In the genomic region with DNA sequence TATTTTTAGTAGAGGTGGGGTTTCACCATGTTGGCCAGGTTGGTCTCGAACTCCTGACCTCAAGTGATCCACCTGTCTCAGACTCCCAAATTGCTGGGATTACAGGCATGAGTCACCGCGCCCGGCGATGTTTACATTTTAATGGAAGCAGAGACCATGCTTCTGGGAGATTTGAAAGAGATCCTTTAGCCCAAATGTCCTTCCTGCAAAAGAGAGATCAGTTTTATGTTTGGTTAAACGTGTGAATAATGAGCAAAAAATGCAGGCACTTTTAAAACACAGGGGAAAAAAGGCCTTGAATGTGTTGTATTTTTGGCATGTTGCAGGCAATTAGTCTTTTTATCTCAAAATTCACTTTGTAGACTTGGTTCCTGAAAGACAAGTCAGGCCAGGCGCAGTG, we compare ENCODE assay signal across 23 cellular contexts.
DNase-seq lines count a peak whose midpoint lies in the region; ATAC-seq, FAIRE-seq and TF ChIP-seq lines count a peak whose summit lies in the region.
"Had no signal": no experiment of that assay in that cellular context is flagged by ENCODE, and none has a peak within 500 bp of the region (broad histone marks: within the 10 kb centered on the region; RNA-seq: fewer than 3 reads in every experiment).

No MANE protein-coding gene starts in this region.

- H3K4me3 ChIP-seq in HCT116 (replicated peaks in 1 of 2; ENCODE audit: low read depth in 1 of 2, low read length in 2 of 2): no peak overlapping the region
- H3K4me3 ChIP-seq in esophagus muscularis mucosa: no peak overlapping the region
- H3K4me3 ChIP-seq: dorsolateral prefrontal cortex, esophagus squamous epithelium, upper lobe of left lung had no signal

- ATAC-seq in HCT116 (no peak), GM18867 (IDR thresholded peaks at IDR 0.05; ENCODE audit: unreplicated experiment) (no peak)
- ATAC-seq: HepG2; stimulated activated memory B cell treated with anti-CD40 and anti-IgM and Interleukin-4, amounts not matched to agents 10 μg/mL and 1 μg/mL and 100 μg/mL, for 72 hours had no signal

- DNase-seq in HCT116 (ENCODE audit: low read depth, low spot score) (no peak), RPMI7951 (ENCODE audit: low read depth) (peak; percentile 10), esophagus muscularis mucosa (ENCODE audit: extremely low spot score) (peak; percentile 21), urothelium cell line (ENCODE audit: low spot score) (peak; percentile 21), DMS53 treated with DMSO at 0.1 percent for 48 hours (lab: John Stamatoyannopoulos, UW; ENCODE audit: unreplicated experiment) (no peak), nucleus accumbens (lab: John Stamatoyannopoulos, UW) (no peak)
- DNase-seq: activated naive CD4-positive, alpha-beta T cell; activated T-cell treated with anti-CD3 and anti-CD28 coated beads, Interleukin-2, amount 50 U/mL, for 24 hours; Caco-2; DMS79 treated with DMSO at 0.1 percent for 48 hours; dorsolateral prefrontal cortex; esophagus squamous epithelium; GOT3; Kasumi-1; NCI-H1436 treated with DMSO at 0.1 percent for 48 hours; NCI-H2081 treated with DMSO at 0.1 percent for 48 hours; SK-N-SH; substantia nigra; upper lobe of left lung had no signal

- H3K9me3 ChIP-seq in HCT116 (ENCODE audit: control insufficient read depth in 1 of 2, insufficient read depth in 1 of 2, low read depth in 1 of 2, low read length in 2 of 2): no peaks in the 10 kb centered on the region
- H3K9me3 ChIP-seq in esophagus muscularis mucosa: no peaks in the 10 kb centered on the region
- H3K9me3 ChIP-seq: Caco-2, esophagus squamous epithelium, SK-N-SH, upper lobe of left lung had no signal

- no peaks in the 10 kb centered on the region for H3K9me2 ChIP-seq in HCT116 (ENCODE audit: insufficient read depth)
- H3K9me2 ChIP-seq: SK-N-SH had no signal

- POLR2A ChIA-PET in HCT116 (lab: Charles Lee): no interaction called here

- H3K27ac ChIP-seq in HCT116 (ENCODE audit: low read depth, low read length) (no peak overlapping the region), esophagus muscularis mucosa (replicated peaks in 1 of 4) (no peak overlapping the region)
- H3K27ac ChIP-seq: dorsolateral prefrontal cortex, esophagus squamous epithelium, upper lobe of left lung had no signal

- TF ChIP-seq EP300 in esophagus muscularis mucosa (IDR thresholded peaks at IDR 0.05): no peak

- no peak for FAIRE-seq in urothelium cell line (lab: Jason Lieb, UNC)
- FAIRE-seq: endometrium, HepG2 had no signal

- no peak for TF ChIP-seq CTCF in HCT116 (IDR thresholded peaks at IDR 0.05 in 2 of 3, conservative IDR thresholded peaks at IDR 0.05 in 1 of 3; ENCODE audit: borderline replicate concordance in 1 of 3, insufficient read depth in 1 of 3, low read depth in 2 of 3, low read length in 2 of 3)
- TF ChIP-seq CTCF in esophagus muscularis mucosa (IDR thresholded peaks at IDR 0.05): no peak

- no peak overlapping the region for H2AFZ ChIP-seq in HCT116 (ENCODE audit: low read depth, low read length, poor library complexity, severe bottlenecking)

- H3K79me2 ChIP-seq in HCT116 (ENCODE audit: insufficient read depth, low read length): no peaks in the 10 kb centered on the region

- intact Hi-C loops in HCT116 (cut with micrococcal nuclease): no loop called here
- intact Hi-C loops in esophagus muscularis mucosa (cut with DNase I): no loop called here

- no peak for TF ChIP-seq POLR2A in HCT116 (IDR thresholded peaks at IDR 0.05; ENCODE audit: borderline replicate concordance, extremely low read depth, insufficient read depth, insufficient read length)
- no peak for TF ChIP-seq POLR2A in esophagus muscularis mucosa (IDR thresholded peaks at IDR 0.05; ENCODE audit: low read depth)

- no peaks in the 10 kb centered on the region for H3K27me3 ChIP-seq in HCT116 (ENCODE audit: insufficient read depth, low read length)
- H3K27me3 ChIP-seq in esophagus muscularis mucosa: peaks cover 0 to 4% (median 0%) of the 10 kb centered on the region in 4 donors
- H3K27me3 ChIP-seq: dorsolateral prefrontal cortex, upper lobe of left lung had no signal

- CTCF ChIA-PET in HCT116 (lab: Charles Lee): no interaction called here

- no peaks in the 10 kb centered on the region for H3K36me3 ChIP-seq in HCT116 (ENCODE audit: control insufficient read depth in 1 of 2, insufficient read depth in 2 of 2, low read length in 2 of 2)
- H3K36me3 ChIP-seq in esophagus muscularis mucosa: no peaks in the 10 kb centered on the region
- H3K36me3 ChIP-seq: esophagus squamous epithelium, upper lobe of left lung had no signal

- peaks cover 0 to 12% of the 10 kb centered on the region in 2 experiments; a peak in 2 of 4 replicates for H3K4me1 ChIP-seq in HCT116 (ENCODE audit: control insufficient read depth in 1 of 2, insufficient read depth in 2 of 2, low read length in 2 of 2)
- H3K4me1 ChIP-seq in esophagus muscularis mucosa: no peaks in the 10 kb centered on the region
- H3K4me1 ChIP-seq: Caco-2, esophagus squamous epithelium, upper lobe of left lung had no signal

- no peaks in the 10 kb centered on the region for H4K20me1 ChIP-seq in HCT116 (ENCODE audit: insufficient read depth)

- H3K9ac ChIP-seq in HCT116 (ENCODE audit: low read length): no peak overlapping the region
- H3K9ac ChIP-seq: SK-N-SH had no signal

- RAD21 ChIA-PET in HCT116 (lab: Charles Lee; ENCODE audit: low non-redundant PET in 1 of 2, low total read pairs in 2 of 2, uncharacterized antibody in 2 of 2, unreplicated experiment in 2 of 2): no interaction called here

- no peak for TF ChIP-seq RAD21 in HCT116 (IDR thresholded peaks at IDR 0.05; ENCODE audit: low read depth)

- H3K4me2 ChIP-seq in HCT116 (ENCODE audit: low read length): peak overlapping the region; percentile 32; the same call in 1 of the 2 replicates
- H3K4me2 ChIP-seq: SK-N-SH had no signal

- 42% methylated on average over 7 of the region's 7 CpGs for WGBS in esophagus muscularis mucosa

- no TSS peak for BruUV-seq in HCT116 (replicated peaks; lab: Mats Ljungman, UMichigan)

TF ChIP-seq in HCT116, 20 proteins besides CTCF, POLR2A, EP300 and RAD21:
- TF ChIP-seq SIN3A (IDR thresholded peaks at IDR 0.05; ENCODE audit: low read depth) (no peak), JUND (IDR thresholded peaks at IDR 0.05) (no peak), EZH2phosphoT487 (IDR thresholded peaks at IDR 0.05; ENCODE audit: borderline replicate concordance) (no peak), CEBPB (IDR thresholded peaks at IDR 0.05; ENCODE audit: low read depth) (no peak), SP1 (IDR thresholded peaks at IDR 0.05; ENCODE audit: low read depth) (no peak), ZNF274 (IDR thresholded peaks at IDR 0.05; ENCODE audit: low read depth, low read length) (no peak), EZH2 (IDR thresholded peaks at IDR 0.05) (no peak), TCF7L2 (IDR thresholded peaks at IDR 0.05; ENCODE audit: borderline replicate concordance, extremely low read depth, insufficient read depth, insufficient read length) (no peak)
- TF ChIP-seq, protein P1, sequence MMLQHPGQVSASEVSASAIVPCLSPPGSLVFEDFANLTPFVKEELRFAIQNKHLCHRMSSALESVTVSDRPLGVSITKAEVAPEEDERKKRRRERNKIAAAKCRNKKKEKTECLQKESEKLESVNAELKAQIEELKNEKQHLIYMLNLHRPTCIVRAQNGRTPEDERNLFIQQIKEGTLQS (IDR thresholded peaks at IDR 0.05): no peak

Comparison
In these comparisons a context has a peak if more than half of its experiments do, and no peak if none do; other contexts are left out.
1. DNase-seq: peak in RPMI7951 (single experiment), esophagus muscularis mucosa (single experiment) and urothelium cell line (single experiment); none in HCT116 (single experiment), DMS53 treated with DMSO at 0.1 percent for 48 hours (single experiment) and nucleus accumbens (0 of 56).